1 cellular context compared by ENCODE assay signal in the genomic region with DNA sequence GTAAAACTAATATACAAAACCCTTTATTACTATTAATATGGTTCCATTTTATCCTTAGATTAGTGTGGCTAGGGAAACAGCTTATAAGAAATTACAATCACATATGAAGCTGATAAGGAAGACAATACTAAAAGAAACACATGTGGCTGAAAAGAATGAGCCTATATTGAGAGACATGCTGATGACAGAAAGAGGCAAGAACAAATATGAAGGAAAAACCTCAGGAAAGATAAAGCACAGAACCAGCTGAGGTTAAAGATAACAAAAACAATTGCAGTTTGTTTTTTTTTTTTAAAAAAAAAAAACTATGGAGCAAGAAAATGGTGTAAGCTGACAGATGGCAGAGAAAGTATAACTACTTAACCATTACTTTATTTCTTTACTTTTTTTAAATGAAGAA.
TF ChIP-seq lines count a peak whose summit lies in the region.

No MANE protein-coding gene starts in this region.

TF ChIP-seq in K562, 482 proteins besides CTCF, POLR2A, EP300 and RAD21 (continued from another document):
- TF ChIP-seq, protein P1, sequence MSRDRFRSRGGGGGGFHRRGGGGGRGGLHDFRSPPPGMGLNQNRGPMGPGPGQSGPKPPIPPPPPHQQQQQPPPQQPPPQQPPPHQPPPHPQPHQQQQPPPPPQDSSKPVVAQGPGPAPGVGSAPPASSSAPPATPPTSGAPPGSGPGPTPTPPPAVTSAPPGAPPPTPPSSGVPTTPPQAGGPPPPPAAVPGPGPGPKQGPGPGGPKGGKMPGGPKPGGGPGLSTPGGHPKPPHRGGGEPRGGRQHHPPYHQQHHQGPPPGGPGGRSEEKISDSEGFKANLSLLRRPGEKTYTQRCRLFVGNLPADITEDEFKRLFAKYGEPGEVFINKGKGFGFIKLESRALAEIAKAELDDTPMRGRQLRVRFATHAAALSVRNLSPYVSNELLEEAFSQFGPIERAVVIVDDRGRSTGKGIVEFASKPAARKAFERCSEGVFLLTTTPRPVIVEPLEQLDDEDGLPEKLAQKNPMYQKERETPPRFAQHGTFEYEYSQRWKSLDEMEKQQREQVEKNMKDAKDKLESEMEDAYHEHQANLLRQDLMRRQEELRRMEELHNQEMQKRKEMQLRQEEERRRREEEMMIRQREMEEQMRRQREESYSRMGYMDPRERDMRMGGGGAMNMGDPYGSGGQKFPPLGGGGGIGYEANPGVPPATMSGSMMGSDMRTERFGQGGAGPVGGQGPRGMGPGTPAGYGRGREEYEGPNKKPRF (IDR thresholded peaks at IDR 0.05; ENCODE audit: low read depth, low read length): no peak
- no peak for TF ChIP-seq ZNF3 (CRISPR knock-in tag; IDR thresholded peaks at IDR 0.05)
- TF ChIP-seq FOXK1 (CRISPR knock-in tag; IDR thresholded peaks at IDR 0.05; ENCODE audit: borderline replicate concordance): no peak
- TF ChIP-seq NEUROD1 (IDR thresholded peaks at IDR 0.05; ENCODE audit: borderline replicate concordance, low read depth, low read length, partially characterized antibody): no peak
- TF ChIP-seq ZNF583 (CRISPR knock-in tag; IDR thresholded peaks at IDR 0.05): no peak
- no peak; the same call in 1 of the 2 replicates for TF ChIP-seq DMBX1 (CRISPR knock-in tag; IDR thresholded peaks at IDR 0.05; ENCODE audit: borderline replicate concordance)
- TF ChIP-seq POLR3A (IDR thresholded peaks at IDR 0.05; ENCODE audit: borderline replicate concordance, extremely low read depth, insufficient read depth, insufficient read length): no peak
- TF ChIP-seq, protein P2, sequence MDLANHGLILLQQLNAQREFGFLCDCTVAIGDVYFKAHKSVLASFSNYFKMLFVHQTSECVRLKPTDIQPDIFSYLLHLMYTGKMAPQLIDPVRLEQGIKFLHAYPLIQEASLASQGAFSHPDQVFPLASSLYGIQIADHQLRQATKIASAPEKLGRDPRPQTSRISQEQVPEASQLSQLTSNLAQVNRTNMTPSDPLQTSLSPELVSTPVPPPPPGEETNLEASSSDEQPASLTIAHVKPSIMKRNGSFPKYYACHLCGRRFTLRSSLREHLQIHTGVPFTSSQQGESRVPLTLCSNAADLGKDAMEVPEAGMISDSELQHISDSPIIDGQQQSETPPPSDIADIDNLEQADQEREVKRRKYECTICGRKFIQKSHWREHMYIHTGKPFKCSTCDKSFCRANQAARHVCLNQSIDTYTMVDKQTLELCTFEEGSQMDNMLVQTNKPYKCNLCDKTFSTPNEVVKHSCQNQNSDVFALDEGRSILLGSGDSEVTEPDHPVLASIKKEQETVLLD (IDR thresholded peaks at IDR 0.05): no peak
- TF ChIP-seq, protein P3, sequence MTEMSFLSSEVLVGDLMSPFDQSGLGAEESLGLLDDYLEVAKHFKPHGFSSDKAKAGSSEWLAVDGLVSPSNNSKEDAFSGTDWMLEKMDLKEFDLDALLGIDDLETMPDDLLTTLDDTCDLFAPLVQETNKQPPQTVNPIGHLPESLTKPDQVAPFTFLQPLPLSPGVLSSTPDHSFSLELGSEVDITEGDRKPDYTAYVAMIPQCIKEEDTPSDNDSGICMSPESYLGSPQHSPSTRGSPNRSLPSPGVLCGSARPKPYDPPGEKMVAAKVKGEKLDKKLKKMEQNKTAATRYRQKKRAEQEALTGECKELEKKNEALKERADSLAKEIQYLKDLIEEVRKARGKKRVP (CRISPR knock-in tag; IDR thresholded peaks at IDR 0.05): peak; percentile 86
- TF ChIP-seq DDX20 (tag; IDR thresholded peaks at IDR 0.05; ENCODE audit: low read depth): no peak
- peak; percentile 64 for TF ChIP-seq ZNF766 (CRISPR knock-in tag; conservative IDR thresholded peaks at IDR 0.05)
- no peak for TF ChIP-seq MTF1 (CRISPR knock-in tag; IDR thresholded peaks at IDR 0.05; ENCODE audit: borderline replicate concordance)
- TF ChIP-seq, protein P4, sequence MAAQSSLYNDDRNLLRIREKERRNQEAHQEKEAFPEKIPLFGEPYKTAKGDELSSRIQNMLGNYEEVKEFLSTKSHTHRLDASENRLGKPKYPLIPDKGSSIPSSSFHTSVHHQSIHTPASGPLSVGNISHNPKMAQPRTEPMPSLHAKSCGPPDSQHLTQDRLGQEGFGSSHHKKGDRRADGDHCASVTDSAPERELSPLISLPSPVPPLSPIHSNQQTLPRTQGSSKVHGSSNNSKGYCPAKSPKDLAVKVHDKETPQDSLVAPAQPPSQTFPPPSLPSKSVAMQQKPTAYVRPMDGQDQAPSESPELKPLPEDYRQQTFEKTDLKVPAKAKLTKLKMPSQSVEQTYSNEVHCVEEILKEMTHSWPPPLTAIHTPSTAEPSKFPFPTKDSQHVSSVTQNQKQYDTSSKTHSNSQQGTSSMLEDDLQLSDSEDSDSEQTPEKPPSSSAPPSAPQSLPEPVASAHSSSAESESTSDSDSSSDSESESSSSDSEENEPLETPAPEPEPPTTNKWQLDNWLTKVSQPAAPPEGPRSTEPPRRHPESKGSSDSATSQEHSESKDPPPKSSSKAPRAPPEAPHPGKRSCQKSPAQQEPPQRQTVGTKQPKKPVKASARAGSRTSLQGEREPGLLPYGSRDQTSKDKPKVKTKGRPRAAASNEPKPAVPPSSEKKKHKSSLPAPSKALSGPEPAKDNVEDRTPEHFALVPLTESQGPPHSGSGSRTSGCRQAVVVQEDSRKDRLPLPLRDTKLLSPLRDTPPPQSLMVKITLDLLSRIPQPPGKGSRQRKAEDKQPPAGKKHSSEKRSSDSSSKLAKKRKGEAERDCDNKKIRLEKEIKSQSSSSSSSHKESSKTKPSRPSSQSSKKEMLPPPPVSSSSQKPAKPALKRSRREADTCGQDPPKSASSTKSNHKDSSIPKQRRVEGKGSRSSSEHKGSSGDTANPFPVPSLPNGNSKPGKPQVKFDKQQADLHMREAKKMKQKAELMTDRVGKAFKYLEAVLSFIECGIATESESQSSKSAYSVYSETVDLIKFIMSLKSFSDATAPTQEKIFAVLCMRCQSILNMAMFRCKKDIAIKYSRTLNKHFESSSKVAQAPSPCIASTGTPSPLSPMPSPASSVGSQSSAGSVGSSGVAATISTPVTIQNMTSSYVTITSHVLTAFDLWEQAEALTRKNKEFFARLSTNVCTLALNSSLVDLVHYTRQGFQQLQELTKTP (IDR thresholded peaks at IDR 0.05; ENCODE audit: low read depth in 1 of 2, partially characterized antibody in 2 of 2): peak in 1 of 2 experiments; percentile 43
- no peak for TF ChIP-seq LCOR (CRISPR knock-in tag; IDR thresholded peaks at IDR 0.05)
